In the genomic region with DNA sequence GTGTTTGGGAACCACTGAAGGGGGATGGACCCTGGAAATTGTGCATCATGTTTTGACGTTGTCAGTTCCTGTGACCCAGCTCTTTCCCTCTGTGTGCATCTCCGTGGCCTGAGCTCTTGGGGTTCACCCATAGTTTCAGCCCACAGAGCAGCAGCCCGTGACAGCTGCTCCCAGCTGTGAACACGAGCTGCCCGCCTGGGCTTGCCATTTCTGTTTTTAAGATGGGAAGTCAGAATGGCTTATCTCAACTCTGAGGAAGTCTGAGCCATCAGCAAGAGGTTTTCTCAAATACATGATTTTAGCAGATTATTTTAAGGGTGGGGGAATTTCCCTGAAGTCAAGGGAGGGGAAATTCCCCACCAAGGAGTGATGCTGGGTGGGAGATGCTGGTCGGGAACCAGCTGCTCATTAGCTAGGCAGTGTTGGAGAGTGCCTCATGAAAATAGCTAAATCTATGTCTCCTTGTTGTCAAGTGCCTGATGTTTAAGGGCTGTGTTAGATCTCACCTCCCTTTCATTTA, we compare ENCODE assay signal across 8 cellular contexts. TPM values are rescaled to one million over a fixed set of nuclear protein-coding genes. Genes with fewer than 3 reads are reported as not detected.
DNase-seq lines count a peak whose midpoint lies in the region; ATAC-seq, FAIRE-seq and TF ChIP-seq lines count a peak whose summit lies in the region.

No MANE protein-coding gene starts in this region.

- CTCF ChIA-PET in T-cell (lab: Charles Lee): interaction anchor here in 1 of 2 donors (0.6 to 2.8 kb wide), 7 partner anchors 10 to 44 kb away, joined by 4 to 16 read pairs (median 10); no protein-coding TSS in a partner anchor
- CTCF ChIA-PET in GM12878 (lab: Yijun Ruan, JAX): interaction anchor here (0.7 to 3.6 kb wide), 6 partner anchors 10 to 467 kb away, joined by 3 to 13 read pairs (median 4); a partner anchor contains a TSS

- H3K4me1 ChIP-seq in GM12878 (ENCODE audit: control insufficient read depth, insufficient read depth, low read length) (peaks cover 42% of the 10 kb centered on the region), trophoblast cell (ENCODE audit: control insufficient read depth in 1 of 2, insufficient read depth in 2 of 2, low read length in 2 of 2) (peaks cover 6 to 10% of the 10 kb centered on the region in 2 experiments)

- peak overlapping the region; percentile 45 for H3K9ac ChIP-seq in GM12878 (ENCODE audit: control insufficient read depth, insufficient read depth, low read length)
- H3K9ac ChIP-seq in trophoblast cell (ENCODE audit: low read length): no peak overlapping the region

- TF ChIP-seq EP300 in GM12878 (IDR thresholded peaks at IDR 0.05; ENCODE audit: borderline replicate concordance in 1 of 2, control insufficient read depth in 1 of 2, low read depth in 2 of 2, low read length in 2 of 2): peak; percentile 59 to 71

- H2BK120ac ChIP-seq in trophoblast cell (ENCODE audit: insufficient read depth, low read length, poor library complexity): no peak overlapping the region

- no TSS peak for BruUV-seq in GM12878 (replicated peaks; lab: Mats Ljungman, UMichigan)

- peak overlapping the region; percentile 62 to 94 (median 69) for H3K4me3 Mint-ChIP-seq in T-cell

- RAD21 ChIA-PET in GM12878 (lab: Charles Lee; ENCODE audit: unreplicated experiment): interaction anchor here (0.6 to 6.9 kb wide), 10 partner anchors 11 to 456 kb away, joined by 3 to 80 read pairs (median 4); no protein-coding TSS in a partner anchor

- peaks cover 4% of the 10 kb centered on the region for H3K79me1 ChIP-seq in trophoblast cell (ENCODE audit: low read length)

- H3K36me3 ChIP-seq in GM12878 (ENCODE audit: control insufficient read depth in 2 of 2, insufficient read depth in 2 of 2, low read length in 1 of 2) (no peaks in the 10 kb centered on the region), trophoblast cell (ENCODE audit: control insufficient read depth in 1 of 2, insufficient read depth in 2 of 2, low read length in 2 of 2) (no peaks in the 10 kb centered on the region), WERI-Rb-1 (no peaks in the 10 kb centered on the region)

- no peak overlapping the region for H2BK12ac ChIP-seq in trophoblast cell (ENCODE audit: low read length)

- no peak overlapping the region for H4K12ac ChIP-seq in trophoblast cell (ENCODE audit: low read depth, low read length)

- H3K27ac ChIP-seq in GM12878 (ENCODE audit: control insufficient read depth, insufficient read depth) (peak overlapping the region; percentile 93), trophoblast cell (ENCODE audit: low read depth, low read length) (no peak overlapping the region), WERI-Rb-1 (no peak overlapping the region)

- peaks cover 16% of the 10 kb centered on the region for H3K36me3 Mint-ChIP-seq in T-cell

- POLR2A ChIA-PET in T-cell (lab: Charles Lee): interaction anchor here (0.6 to 7.2 kb wide), 7 partner anchors 10 to 23 kb away, joined by 3 to 93 read pairs (median 8); no protein-coding TSS in a partner anchor
- POLR2A ChIA-PET in GM12878 (lab: Charles Lee): interaction anchor here (0.9 to 2.5 kb wide), 5 partner anchors 10 to 41 kb away, joined by 3 to 15 read pairs (median 5); no protein-coding TSS in a partner anchor

- TF ChIP-seq CTCF in GM12864 (IDR thresholded peaks at IDR 0.05; ENCODE audit: low read depth, low read length, missing control alignments) (no peak), GM12878 (IDR thresholded peaks at IDR 0.05 in 2 of 3, conservative IDR thresholded peaks at IDR 0.05 in 1 of 3; ENCODE audit: control insufficient read depth in 2 of 3, extremely low read depth in 1 of 3, insufficient read depth in 1 of 3, low read depth in 3 of 3, low read length in 3 of 3) (no peak), WERI-Rb-1 (IDR thresholded peaks at IDR 0.05; ENCODE audit: low read depth, low read length) (no peak)

- peak; percentile 18 for FAIRE-seq in GM12878 (lab: Jason Lieb, UNC)

- no peaks in the 10 kb centered on the region for H3K9me3 Mint-ChIP-seq in T-cell

- peak overlapping the region; percentile 82 for H3K4me2 ChIP-seq in GM12878 (ENCODE audit: control insufficient read depth, insufficient read depth)
- no peak overlapping the region for H3K4me2 ChIP-seq in trophoblast cell (ENCODE audit: low read length)

- no peak for TF ChIP-seq RAD21 in GM12878 (IDR thresholded peaks at IDR 0.05; ENCODE audit: insufficient read depth, low read depth, low read length)

- SMC1A ChIA-PET in GM12878 (lab: Charles Lee; ENCODE audit: uncharacterized antibody, unreplicated experiment): interaction anchor here (0.6 to 4.7 kb wide), 9 partner anchors 8 to 269 kb away, joined by 3 to 25 read pairs (median 5); no protein-coding TSS in a partner anchor

- intact Hi-C loops in GM12878 (cut with micrococcal nuclease; ENCODE audit: unreplicated experiment): loop anchor here (5.0 kb wide), 1 partner anchor 238 kb away; a partner anchor contains a TSS

- no peak overlapping the region for H4K91ac ChIP-seq in trophoblast cell (ENCODE audit: low read depth, low read length)

- H3K4me1 Mint-ChIP-seq in T-cell: peaks cover 89 to 95% (median 91%) of the 10 kb centered on the region in 3 donors

- in situ Hi-C loops in GM12878 (cut with MboI) (no loop called here), G401 (cut with HindIII; ENCODE audit: low sequenced_read_pairs) (no loop called here)

- ATAC-seq in T-cell (replicated peaks in 1 of 4) (peak in 2 of 4 experiments; percentile 6 to 61), GM12878 (peak; percentile 75)

- no peak overlapping the region for H3K23ac ChIP-seq in trophoblast cell (ENCODE audit: low read length)

- no peaks in the 10 kb centered on the region for H3K9me3 ChIP-seq in GM12878 (replicated peaks; ENCODE audit: control insufficient read depth, insufficient read depth, low read length)
- no peaks in the 10 kb centered on the region for H3K9me3 ChIP-seq in trophoblast cell (ENCODE audit: insufficient read depth, low read depth, low read length)
- no peaks in the 10 kb centered on the region for H3K9me3 ChIP-seq in WERI-Rb-1 (ENCODE audit: severe bottlenecking)

- H2BK5ac ChIP-seq in trophoblast cell (ENCODE audit: low read depth, low read length, poor library complexity): no peak overlapping the region

- peak; percentile 73 for DNase-seq in GM12864 (ENCODE audit: low read depth)
- peak; percentile 64 for DNase-seq in HCEC 1CT
- DNase-seq in T-cell: peak in 32 of 34 experiments; percentile 34 to 69 (median 50)
- peak; percentile 88 for DNase-seq in GM12878 (ENCODE audit: low read depth, low spot score)
- peak; percentile 7 to 48 for DNase-seq in trophoblast cell
- DNase-seq in G401 (ENCODE audit: low spot score): no peak
- DNase-seq in SW 1271 (lab: John Stamatoyannopoulos, UW): no peak
- no peak for DNase-seq in WERI-Rb-1

- peaks cover 58% of the 10 kb centered on the region for H3K79me2 ChIP-seq in GM12878 (ENCODE audit: control insufficient read depth, insufficient read depth, low read length)
- H3K79me2 ChIP-seq in trophoblast cell (ENCODE audit: control insufficient read depth, insufficient read depth, low read length, poor library complexity): no peaks in the 10 kb centered on the region

- TF ChIP-seq POLR2A in GM12878 (IDR thresholded peaks at IDR 0.05; ENCODE audit: low read depth, low read length): no peak

- H3K27me3 ChIP-seq in GM12878 (replicated peaks in 1 of 2; ENCODE audit: control insufficient read depth in 2 of 2, insufficient read depth in 2 of 2, low read length in 1 of 2) (no peaks in the 10 kb centered on the region), trophoblast cell (ENCODE audit: insufficient read depth, low read length) (no peaks in the 10 kb centered on the region), WERI-Rb-1 (ENCODE audit: insufficient read depth, low read depth, severe bottlenecking) (no peaks in the 10 kb centered on the region)

- WGBS in GM12878 (ENCODE audit: insufficient coverage, insufficient replicate concordance, low lambda C conversion rate, missing lambda C conversion rate): 1% methylated on average over 6 of the region's 6 CpGs
- no CpG with 5 or more reads among the region's 6 CpGs for WGBS in trophoblast cell (ENCODE audit: extremely low coverage, insufficient coverage, insufficient read length)

- no peak overlapping the region for H3K4ac ChIP-seq in trophoblast cell (ENCODE audit: low read depth, low read length)

- no peak overlapping the region for H3K14ac ChIP-seq in trophoblast cell (ENCODE audit: low read length)

- no peaks in the 10 kb centered on the region for H4K20me1 ChIP-seq in GM12878 (ENCODE audit: control insufficient read depth, insufficient read depth)

- H2AK5ac ChIP-seq in trophoblast cell (ENCODE audit: low read length): no peak overlapping the region

- no peaks in the 10 kb centered on the region for H3K27me3 Mint-ChIP-seq in T-cell

- no peak overlapping the region for H2AFZ ChIP-seq in GM12878 (ENCODE audit: control insufficient read depth, low read depth, low read length)
- H2AFZ ChIP-seq in trophoblast cell (ENCODE audit: insufficient read depth, low read length, poor library complexity): no peak overlapping the region

- H3K27ac Mint-ChIP-seq in T-cell: peak overlapping the region; percentile 96 to 99

- no peak overlapping the region for H4K8ac ChIP-seq in trophoblast cell (ENCODE audit: low read depth, low read length)

- H3K4me3 ChIP-seq in GM12864 (ENCODE audit: low read depth, low read length) (peak overlapping the region; percentile 3; the same call in 1 of the 2 replicates), GM12878 (peak overlapping the region; percentile 43; the same call in 1 of the 2 replicates), trophoblast cell (ENCODE audit: low read depth, low read length) (no peak overlapping the region), WERI-Rb-1 (ENCODE audit: low read depth, low read length) (no peak overlapping the region)

- no peak overlapping the region for H3K18ac ChIP-seq in trophoblast cell (ENCODE audit: low read length)

TF ChIP-seq in GM12878, 131 proteins besides CTCF, POLR2A, EP300 and RAD21 (continues in another document):
- no peak for TF ChIP-seq YBX1 (IDR thresholded peaks at IDR 0.05)

RNA-seq across cellular contexts. Expression of a gene that starts 34.9 kb away (rescaled TPM):
- under 1 TPM in 1 of 5 donors, not detected in 4; 0.23 TPM for total RNA-seq in T-cell
- not detected in 2 replicates for total RNA-seq in GM12878 (2013; cell fraction: nucleolus; rRNA removed)
- total RNA-seq in GM12878 (2014; rRNA removed): not detected in 2 replicates
- not detected in 2 replicates for total RNA-seq in GM12878 (2014; rRNA removed; fragmentation: Illumina TruSeq; extraction: Trizol)
- not detected in 2 replicates for total RNA-seq in GM12878 (2021)
- polyA plus RNA-seq in GM12878 (2011; ENCODE audit: low read depth): not detected
- polyA plus RNA-seq in GM12878 (2011; rRNA removed): not detected in 2 replicates
- polyA plus RNA-seq in GM12878 (2011; cell fraction: cytosol; rRNA removed): not detected in 2 replicates
- polyA plus RNA-seq in GM12878 (2011; cell fraction: nucleus; rRNA removed): not detected in 2 replicates
- not detected in 2 replicates for polyA plus RNA-seq in GM12878 (2012)
- not detected in 2 replicates for polyA plus RNA-seq in GM12878 (2014; fragmentation: Illumina TruSeq; extraction: Trizol)
- not detected for polyA plus RNA-seq in GM12878 (2014; fragmentation: Nextera tagmentation; extraction: Ambion mirVana)
- polyA plus RNA-seq in GM12878 (2014; rRNA removed): not detected in 2 replicates
- not detected for polyA plus RNA-seq in GM12878 (2016; fragmentation: Nextera tagmentation; extraction: Ambion mirVana)
- not detected in 2 replicates for polyA minus RNA-seq in GM12878 (2011; rRNA and poly(A)+ RNA removed)
- not detected in 2 replicates for polyA minus RNA-seq in GM12878 (2011; cell fraction: cytosol; rRNA and poly(A)+ RNA removed)
- polyA minus RNA-seq in GM12878 (2011; cell fraction: nucleus; rRNA and poly(A)+ RNA removed): not detected in 2 replicates
- 0.10 and 0.12 TPM in 2 replicates for polyA plus RNA-seq in trophoblast cell (2013)
- not detected in 2 replicates for total RNA-seq in G401 (2014; rRNA removed; shearing (Covaris generic))

Comparison
In these comparisons a context has a peak if more than half of its experiments do, and no peak if none do; other contexts are left out.
1. DNase-seq: peak in GM12864 (single experiment), HCEC 1CT (single experiment), T-cell (32 of 34), GM12878 (single experiment) and trophoblast cell (2 of 2); none in G401 (single experiment), SW 1271 (0 of 2) and WERI-Rb-1 (single experiment).
2. H3K4me3 ChIP-seq: peak in GM12864 (single experiment) and GM12878 (single experiment); none in trophoblast cell (single experiment) and WERI-Rb-1 (single experiment).